17 cellular contexts compared by ENCODE assay signal in genomic region chr5:35404701-35405100, GRCh38.
"Had no signal": no experiment of that assay in that cellular context is flagged by ENCODE, and none has a peak within 500 bp of the region (broad histone marks: within the 10 kb centered on the region; RNA-seq: fewer than 3 reads in every experiment).

No MANE protein-coding gene starts in this region.

- H3K4me3 Mint-ChIP-seq: activated naive CD4-positive, alpha-beta T cell treated with anti-CD3 and anti-CD28 coated beads for 36 hours; immature natural killer cell; natural killer cell treated with Interleukin-12 subunit alpha and Interleukin-12 subunit beta and Interleukin-15 and Interleukin-18, amount 100 ng/mL, for 72 hours; stimulated activated naive CD8-positive, alpha-beta T cell treated with anti-CD3 and anti-CD28 coated beads, Interleukin-15, Interleukin-2, amounts not matched to agents 100 ng/mL and 50 ng/mL, for 24 hours; T-helper 2 cell treated with Interferon-gamma antibody and Interleukin-4, amounts not matched to agents 5 μg/mL and 100 μg/mL, for 36 hours had no signal

- H3K4me3 ChIP-seq: heart left ventricle, skin epidermis, suprapubic skin, upper lobe of right lung had no signal

- FAIRE-seq: frontal cortex had no signal

- DNase-seq: activated CD4-positive, alpha-beta T cell treated with anti-CD3 and anti-CD28 coated beads, Interleukin-2, amount 50 U/mL, for 4 hours; activated naive CD4-positive, alpha-beta T cell treated with anti-CD3 and anti-CD28 coated beads for 36 hours; dermis blood vessel endothelial cell; heart left ventricle; immature natural killer cell; mesendoderm; nucleus accumbens; stimulated activated CD4-positive, alpha-beta T cell treated with anti-CD3 and anti-CD28 coated beads, Interleukin-15, amount 100 ng/mL, for 24 hours; stimulated activated CD4-positive, alpha-beta T cell treated with anti-CD3 and anti-CD28 coated beads, Interleukin-4, amount 100 ng/mL, for 24 hours; upper lobe of right lung had no signal

- H3K27ac Mint-ChIP-seq: activated naive CD4-positive, alpha-beta T cell treated with anti-CD3 and anti-CD28 coated beads for 36 hours; activated T-helper 2 cell treated with anti-CD3 and anti-CD28 coated beads, Interferon-gamma antibody, Interleukin-2, Interleukin-4, amounts not matched to agents 10 μg/mL and 5 μg/mL and 100 μg/mL, durations not matched to agents 14 hours and 24 hours and 36 hours; immature natural killer cell; natural killer cell treated with Interleukin-12 subunit alpha and Interleukin-12 subunit beta and Interleukin-15 and Interleukin-18, amount 100 ng/mL, for 72 hours; stimulated activated naive CD8-positive, alpha-beta T cell treated with anti-CD3 and anti-CD28 coated beads, Interleukin-15, Interleukin-2, amounts not matched to agents 100 ng/mL and 50 ng/mL, for 24 hours; T-helper 2 cell treated with Interferon-gamma antibody and Interleukin-4, amounts not matched to agents 5 μg/mL and 100 μg/mL, for 36 hours had no signal

- H3K9me3 Mint-ChIP-seq: T-helper 2 cell treated with Interferon-gamma antibody and Interleukin-4, amounts not matched to agents 5 μg/mL and 100 μg/mL, for 36 hours had no signal

- H3K4me1 Mint-ChIP-seq: immature natural killer cell had no signal

- H3K36me3 Mint-ChIP-seq: natural killer cell treated with Interleukin-12 subunit alpha and Interleukin-12 subunit beta and Interleukin-15 and Interleukin-18, amount 100 ng/mL, for 72 hours had no signal

- H3K27me3 Mint-ChIP-seq: natural killer cell treated with Interleukin-12 subunit alpha and Interleukin-12 subunit beta and Interleukin-15 and Interleukin-18, amount 100 ng/mL, for 72 hours had no signal

- ATAC-seq: heart left ventricle; natural killer cell treated with Interleukin-12 subunit alpha and Interleukin-12 subunit beta and Interleukin-15 and Interleukin-18, amount 100 ng/mL, for 72 hours; upper lobe of right lung had no signal
